Comparison of ENCODE assay signal across 8 cellular contexts in the genomic region with DNA sequence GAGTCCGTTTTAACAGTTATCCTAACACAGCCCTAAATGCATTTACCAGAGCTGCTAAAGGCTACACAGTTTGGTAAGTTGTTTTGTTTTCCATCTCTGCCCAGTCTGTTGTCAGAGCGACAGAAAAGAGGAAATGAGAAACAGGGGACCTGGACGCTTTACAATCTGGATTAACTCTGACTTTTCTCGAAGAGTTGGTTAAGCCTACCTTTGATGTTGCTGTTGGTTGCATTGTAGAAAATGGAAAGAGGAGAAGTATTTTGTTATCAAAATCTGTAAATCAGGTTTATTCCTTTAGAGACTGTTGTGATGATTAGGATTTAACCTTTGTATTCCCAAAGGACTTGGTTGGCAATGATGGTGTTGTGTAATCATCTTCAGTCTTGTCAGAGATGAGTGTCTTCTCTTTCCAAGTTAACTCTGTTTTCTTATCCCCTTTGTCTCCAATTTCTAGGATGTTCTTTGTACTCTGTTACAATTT. TPM values are rescaled to one million over a fixed set of nuclear protein-coding genes. Genes with fewer than 3 reads are reported as not detected.
A peak's percentile ranks its signal among the peaks of the same experiment; 100 is the strongest.
DNase-seq lines count a peak whose midpoint lies in the region; ATAC-seq and TF ChIP-seq lines count a peak whose summit lies in the region.

No MANE protein-coding gene starts in this region.

- peak overlapping the region; percentile 96 to 99 (median 97) for H3K27ac Mint-ChIP-seq in IgD-negative memory B cell
- peak overlapping the region; percentile 74 for H3K27ac Mint-ChIP-seq in activated T-helper 1 cell treated with anti-CD3 and anti-CD28 coated beads, Interleukin-12 subunit alpha, Interleukin-12 subunit beta, Interleukin-2, Interleukin-4 antibody, amounts not matched to agents 30 ng/mL and 10 ng/mL and 1 ng/mL, durations not matched to agents 14 hours and 24 hours and 36 hours

- TF ChIP-seq POLR2A in heart left ventricle (IDR thresholded peaks at IDR 0.05) (no peak), gastrocnemius medialis (IDR thresholded peaks at IDR 0.05) (no peak)

- H3K4me3 ChIP-seq in heart left ventricle (peak overlapping the region in 9 of 12 donors; percentile 64 to 78 (median 73)), gastrocnemius medialis (peak overlapping the region; percentile 73 to 98 (median 79))

- H3K36me3 Mint-ChIP-seq in IgD-negative memory B cell: no peaks in the 10 kb centered on the region
- H3K36me3 Mint-ChIP-seq in activated T-helper 1 cell treated with anti-CD3 and anti-CD28 coated beads, Interleukin-12 subunit alpha, Interleukin-12 subunit beta, Interleukin-2, Interleukin-4 antibody, amounts not matched to agents 30 ng/mL and 10 ng/mL and 1 ng/mL, durations not matched to agents 14 hours and 24 hours and 36 hours (ENCODE audit: low read depth): peaks cover 2% of the 10 kb centered on the region

- H3K27me3 ChIP-seq in heart left ventricle (no peaks in the 10 kb centered on the region), gastrocnemius medialis (no peaks in the 10 kb centered on the region)

- ATAC-seq in GM21381 (IDR thresholded peaks at IDR 0.05; ENCODE audit: unreplicated experiment): peak; percentile 32
- ATAC-seq in heart left ventricle: peak in 2 of 4 donors; percentile 23 to 35
- ATAC-seq in gastrocnemius medialis: peak; percentile 32 to 39

- in situ Hi-C loops in gastrocnemius medialis (cut with MboI; ENCODE audit: low sequenced_read_pairs in 4 of 4): no loop called here

- intact Hi-C loops in activated T-helper 1 cell treated with anti-CD3 and anti-CD28 coated beads, Interleukin-12 subunit alpha, Interleukin-12 subunit beta, Interleukin-2, Interleukin-4 antibody, amounts not matched to agents 30 ng/mL and 10 ng/mL and 1 ng/mL, durations not matched to agents 14 hours and 24 hours and 36 hours (cut with micrococcal nuclease): loop anchor here (2.0 to 10.0 kb wide), 7 partner anchors 93 to 1189 kb away; partner anchors contain the start of genes BIRC3, DYNC2H1, TMEM123 and YAP1
- intact Hi-C loops in heart left ventricle (cut with DNase I) (loop anchor here in 2 of 10 donors (5.0 to 10.0 kb wide), 3 partner anchors 89 to 189 kb away; no protein-coding TSS in a partner anchor), gastrocnemius medialis (cut with DNase I; ENCODE audit: low total_unique reads) (loop anchor here (10.0 kb wide), 1 partner anchor 199 kb away; the partner anchor contains the start of gene YAP1)

- TF ChIP-seq CTCF in heart left ventricle (IDR thresholded peaks at IDR 0.05) (no peak), gastrocnemius medialis (IDR thresholded peaks at IDR 0.05 in 4 of 5, conservative IDR thresholded peaks at IDR 0.05 in 1 of 5) (no peak)

- H3K27ac ChIP-seq in heart left ventricle (peak overlapping the region in 11 of 12 donors; percentile 54 to 86 (median 74)), gastrocnemius medialis (peak overlapping the region; percentile 59 to 78 (median 66))

- peaks cover 22 to 24% (median 22%) of the 10 kb centered on the region in 3 donors for H3K4me1 Mint-ChIP-seq in IgD-negative memory B cell
- H3K4me1 Mint-ChIP-seq in activated T-helper 1 cell treated with anti-CD3 and anti-CD28 coated beads, Interleukin-12 subunit alpha, Interleukin-12 subunit beta, Interleukin-2, Interleukin-4 antibody, amounts not matched to agents 30 ng/mL and 10 ng/mL and 1 ng/mL, durations not matched to agents 14 hours and 24 hours and 36 hours (ENCODE audit: low read depth): peaks cover 22% of the 10 kb centered on the region

- H3K4me1 ChIP-seq in heart left ventricle: peaks cover 0 to 27% (median 7%) of the 10 kb centered on the region in 12 donors
- peaks cover 0 to 10% of the 10 kb centered on the region in 2 donors for H3K4me1 ChIP-seq in gastrocnemius medialis

- DNase-seq in EH (ENCODE audit: low read depth): peak; percentile 48
- no peak for DNase-seq in activated T-helper 1 cell treated with anti-CD3 and anti-CD28 coated beads, Interleukin-12 subunit alpha, Interleukin-12 subunit beta, Interleukin-2, Interleukin-4 antibody, amounts not matched to agents 30 ng/mL and 10 ng/mL and 1 ng/mL, durations not matched to agents 14 hours and 24 hours and 36 hours (ENCODE audit: low spot score)
- DNase-seq in heart left ventricle: no peak
- no peak for DNase-seq in gastrocnemius medialis
- DNase-seq in NCI-H1694 treated with DMSO at 0.1 percent for 48 hours (lab: John Stamatoyannopoulos, UW): no peak
- no peak for DNase-seq in DMS114 treated with DMSO at 0.1 percent for 48 hours (lab: John Stamatoyannopoulos, UW; ENCODE audit: unreplicated experiment)

- H3K36me3 ChIP-seq in heart left ventricle (peaks cover 0 to 4% (median 0%) of the 10 kb centered on the region in 9 donors), gastrocnemius medialis (no peaks in the 10 kb centered on the region)

- H3K9me3 ChIP-seq in heart left ventricle (no peaks in the 10 kb centered on the region), gastrocnemius medialis (no peaks in the 10 kb centered on the region)

- WGBS in heart left ventricle, 4 donors: 28 to 41% (median 33%) methylated on average over 4 of the region's 4 CpGs

- H3K4me3 Mint-ChIP-seq in IgD-negative memory B cell: peak overlapping the region; percentile 93 to 98 (median 94)
- peak overlapping the region; percentile 92 for H3K4me3 Mint-ChIP-seq in activated T-helper 1 cell treated with anti-CD3 and anti-CD28 coated beads, Interleukin-12 subunit alpha, Interleukin-12 subunit beta, Interleukin-2, Interleukin-4 antibody, amounts not matched to agents 30 ng/mL and 10 ng/mL and 1 ng/mL, durations not matched to agents 14 hours and 24 hours and 36 hours

- no peaks in the 10 kb centered on the region for H3K9me3 Mint-ChIP-seq in IgD-negative memory B cell
- no peaks in the 10 kb centered on the region for H3K9me3 Mint-ChIP-seq in activated T-helper 1 cell treated with anti-CD3 and anti-CD28 coated beads, Interleukin-12 subunit alpha, Interleukin-12 subunit beta, Interleukin-2, Interleukin-4 antibody, amounts not matched to agents 30 ng/mL and 10 ng/mL and 1 ng/mL, durations not matched to agents 14 hours and 24 hours and 36 hours

- H3K27me3 Mint-ChIP-seq in IgD-negative memory B cell: no peaks in the 10 kb centered on the region
- H3K27me3 Mint-ChIP-seq in activated T-helper 1 cell treated with anti-CD3 and anti-CD28 coated beads, Interleukin-12 subunit alpha, Interleukin-12 subunit beta, Interleukin-2, Interleukin-4 antibody, amounts not matched to agents 30 ng/mL and 10 ng/mL and 1 ng/mL, durations not matched to agents 14 hours and 24 hours and 36 hours (ENCODE audit: insufficient read depth): peaks cover 2% of the 10 kb centered on the region

RNA-seq across cellular contexts. Expression of gene ANGPTL5, which starts 0.5 kb away (rescaled TPM):
- not detected for polyA plus RNA-seq in IgD-negative memory B cell
- not detected in 2 replicates for total RNA-seq in activated T-helper 1 cell treated with anti-CD3 and anti-CD28 coated beads, Interleukin-12 subunit alpha, Interleukin-12 subunit beta, Interleukin-2, Interleukin-4 antibody, amounts not matched to agents 30 ng/mL and 10 ng/mL and 1 ng/mL, durations not matched to agents 14 hours and 24 hours and 36 hours
- 1 to 10 TPM in 3 of 9 donors, under 1 TPM in 6; 0.12 to 1.8 (median 0.77) TPM for total RNA-seq in heart left ventricle
- polyA plus RNA-seq in heart left ventricle: under 1 TPM; 0.10 to 0.76 TPM
- 1 to 10 TPM in 1 of 4 donors, not detected in 3; 1.1 TPM for total RNA-seq in gastrocnemius medialis

RNA-seq across cellular contexts. Expression of gene CEP126, which starts 1.0 kb away (rescaled TPM):
- polyA plus RNA-seq in IgD-negative memory B cell (0.50 TPM), heart left ventricle (under 1 TPM; 0.26 to 0.88 TPM)
- 0.41 and 1.2 TPM in 2 replicates for total RNA-seq in activated T-helper 1 cell treated with anti-CD3 and anti-CD28 coated beads, Interleukin-12 subunit alpha, Interleukin-12 subunit beta, Interleukin-2, Interleukin-4 antibody, amounts not matched to agents 30 ng/mL and 10 ng/mL and 1 ng/mL, durations not matched to agents 14 hours and 24 hours and 36 hours
- total RNA-seq in heart left ventricle (1 to 10 TPM in 5 of 9 donors, under 1 TPM in 4; 0.82 to 1.8 (median 1.1) TPM), gastrocnemius medialis (under 1 TPM; 0.42 to 0.63 (median 0.55) TPM)
